ENCODE assay signal across 8 cellular contexts in genomic region chr5:34930527-34930844, GRCh38. TPM values are rescaled to one million over a fixed set of nuclear protein-coding genes. Genes with fewer than 3 reads are reported as not detected.
A peak's percentile ranks its signal among the peaks of the same experiment; 100 is the strongest.
DNase-seq lines count a peak whose midpoint lies in the region; ATAC-seq and TF ChIP-seq lines count a peak whose summit lies in the region.

No MANE protein-coding gene starts in this region.

- peak overlapping the region; percentile 98 for H3K27ac Mint-ChIP-seq in MCF 10A (ENCODE audit: low read depth, unreplicated experiment)
- H3K27ac Mint-ChIP-seq in mesothelial cell of epicardium: peak overlapping the region; percentile 99

- TSS peak; percentile 58 for BruUV-seq in MCF 10A (replicated peaks; lab: Mats Ljungman, UMichigan)

- H3K27me3 ChIP-seq in HUES64 (ENCODE audit: insufficient read depth, low read length): no peaks in the 10 kb centered on the region

- intact Hi-C loops in MCF 10A (cut with micrococcal nuclease): loop anchor here (1.0 kb wide), 1 partner anchor 73 kb away; no protein-coding TSS in a partner anchor

- peaks cover 13% of the 10 kb centered on the region for H3K4me1 Mint-ChIP-seq in MCF 10A (ENCODE audit: insufficient read depth, unreplicated experiment)
- peaks cover 25% of the 10 kb centered on the region for H3K4me1 Mint-ChIP-seq in mesothelial cell of epicardium

- H3K36me3 ChIP-seq in HUES64 (ENCODE audit: insufficient read depth, low read length): peaks cover 44% of the 10 kb centered on the region

- CTCF ChIA-PET in MCF 10A (lab: Yijun Ruan, JAX): interaction anchor here (0.6 to 1.7 kb wide), 3 partner anchors 9 to 636 kb away, joined by 3 to 13 read pairs (median 5); no protein-coding TSS in a partner anchor

- ATAC-seq in HG03159 (IDR thresholded peaks at IDR 0.05; ENCODE audit: unreplicated experiment): no peak

- no peak overlapping the region; the same call in 1 of the 2 replicates for H3K27ac ChIP-seq in HUES64 (ENCODE audit: low read depth, low read length)

- H3K9ac ChIP-seq in HUES64 (ENCODE audit: low read depth, low read length): peak overlapping the region; percentile 84

- H3K27me3 Mint-ChIP-seq in MCF 10A (ENCODE audit: insufficient read depth, unreplicated experiment): no peaks in the 10 kb centered on the region
- no peaks in the 10 kb centered on the region for H3K27me3 Mint-ChIP-seq in mesothelial cell of epicardium (ENCODE audit: low read depth)

- WGBS in HUES64: 0% methylated on average over 1 of the region's 2 CpGs

- peaks cover 13% of the 10 kb centered on the region for H3K4me1 ChIP-seq in HUES64 (ENCODE audit: insufficient read depth, low read length)

- H3K4me3 ChIP-seq in HUES64 (ENCODE audit: low read length): peak overlapping the region; percentile 86

- DNase-seq in AG08396 (ENCODE audit: low spot score): peak; percentile 26
- peak; percentile 14 for DNase-seq in MCF 10A (ENCODE audit: unreplicated experiment)
- DNase-seq in mesothelial cell of epicardium (ENCODE audit: low spot score in 2 of 2, unreplicated experiment in 2 of 2): no peak
- no peak for DNase-seq in inferior parietal cortex (ENCODE audit: extremely low spot score)
- no peak for DNase-seq in NCI-H524 treated with DMSO at 0.1 percent for 48 hours (lab: John Stamatoyannopoulos, UW)
- no peak for DNase-seq in retina

- H3K4me3 Mint-ChIP-seq in MCF 10A (ENCODE audit: unreplicated experiment) (peak overlapping the region; percentile 99), mesothelial cell of epicardium (peak overlapping the region; percentile 99)

- H3K9me3 Mint-ChIP-seq in MCF 10A (ENCODE audit: unreplicated experiment): no peaks in the 10 kb centered on the region
- no peaks in the 10 kb centered on the region for H3K9me3 Mint-ChIP-seq in mesothelial cell of epicardium

- H3K36me3 Mint-ChIP-seq in MCF 10A (ENCODE audit: insufficient read depth, unreplicated experiment): peaks cover 32% of the 10 kb centered on the region
- peaks cover 17% of the 10 kb centered on the region for H3K36me3 Mint-ChIP-seq in mesothelial cell of epicardium

- POLR2A ChIA-PET in MCF 10A (lab: Yijun Ruan, JAX): interaction anchor here (0.6 to 3.8 kb wide), 13 partner anchors 9 to 1490 kb away, joined by 3 to 157 read pairs (median 4); partner anchors contain the start of genes AMACR, BRIX1, NADK2 and RAD1

- no peak for TF ChIP-seq CTCF in MCF 10A (IDR thresholded peaks at IDR 0.05; ENCODE audit: unreplicated experiment)
- TF ChIP-seq CTCF in mesothelial cell of epicardium (IDR thresholded peaks at IDR 0.05; ENCODE audit: unreplicated experiment): no peak

- no peaks in the 10 kb centered on the region for H3K9me3 ChIP-seq in HUES64 (ENCODE audit: insufficient read depth, low read depth, low read length)

RNA-seq across cellular contexts. Expression of gene DNAJC21, which starts 1.1 kb away (rescaled TPM):
- 38.5 TPM for polyA plus RNA-seq in HUES64 (2013, experiment 1 of 2)
- polyA plus RNA-seq in HUES64 (2013, experiment 2 of 2): 45.8 TPM
- 62.3 and 64.6 TPM in 2 replicates for total RNA-seq in MCF 10A (2022)
- total RNA-seq in mesothelial cell of epicardium: 43.5 to 46.4 TPM (median 45.3 TPM) in 3 replicates

RNA-seq across cellular contexts. Expression of gene BRIX1, which starts 15.0 kb away (rescaled TPM):
- 67.7 TPM for polyA plus RNA-seq in HUES64 (2013, experiment 1 of 2)
- 58.5 TPM for polyA plus RNA-seq in HUES64 (2013, experiment 2 of 2)
- total RNA-seq in MCF 10A (2022) (36.0 and 50.8 TPM in 2 replicates), mesothelial cell of epicardium (29.5 to 33.2 TPM (median 31.7 TPM) in 3 replicates)

RNA-seq across cellular contexts. Expression of gene RAD1, which starts 15.2 kb away (rescaled TPM):
- 38.9 TPM for polyA plus RNA-seq in HUES64 (2013, experiment 1 of 2)
- polyA plus RNA-seq in HUES64 (2013, experiment 2 of 2): 38.1 TPM
- total RNA-seq in MCF 10A (2022) (16.7 and 17.2 TPM in 2 replicates), mesothelial cell of epicardium (22.9 to 24.4 TPM (median 23.9 TPM) in 3 replicates)

Comparison
In these comparisons a context has a peak if more than half of its experiments do, and no peak if none do; other contexts are left out.
1. DNase-seq: peak in AG08396 (single experiment) and MCF 10A (single experiment); none in mesothelial cell of epicardium (0 of 2), inferior parietal cortex (single experiment), NCI-H524 treated with DMSO at 0.1 percent for 48 hours (single experiment) and retina (single experiment).